In the genomic region with DNA sequence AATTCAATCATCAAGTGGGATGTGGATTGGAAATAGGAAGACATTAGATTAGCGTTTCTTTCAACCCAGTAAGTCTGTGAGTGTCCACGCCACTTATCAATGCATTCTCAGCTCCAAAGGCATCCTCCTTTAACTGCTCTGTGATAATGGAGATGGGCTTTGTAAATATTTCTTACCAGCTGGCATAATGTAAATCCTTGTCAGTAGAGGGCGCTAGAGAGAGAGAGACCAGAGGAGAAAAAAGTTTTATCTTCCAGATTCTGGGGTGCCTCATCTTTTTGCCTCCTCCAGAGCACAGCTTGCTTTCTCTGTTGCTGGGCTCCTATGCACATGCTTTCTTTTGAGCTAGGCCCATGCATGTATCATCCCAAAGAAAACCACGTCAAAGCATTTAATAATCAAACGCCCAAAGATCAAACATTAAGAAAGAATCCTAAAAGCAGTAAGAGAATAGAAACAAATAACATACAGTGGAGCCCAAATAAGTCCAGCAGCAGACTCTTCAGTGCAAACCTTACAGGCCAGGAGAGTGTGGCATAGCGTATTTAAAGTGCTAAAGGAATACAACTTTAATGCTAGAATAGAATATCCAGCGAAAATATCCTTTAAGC, we compare ENCODE assay signal across 8 cellular contexts. TPM values are rescaled to one million over a fixed set of nuclear protein-coding genes. Genes with fewer than 3 reads are reported as not detected.
A peak's percentile ranks its signal among the peaks of the same experiment; 100 is the strongest.
DNase-seq lines count a peak whose midpoint lies in the region; ATAC-seq, FAIRE-seq and TF ChIP-seq lines count a peak whose summit lies in the region.

No MANE protein-coding gene starts in this region.

- H3K27ac ChIP-seq in OCI-LY7 (ENCODE audit: low read depth, low read length, poor library complexity, severe bottlenecking), result no peak overlapping the region
- no peak overlapping the region for H3K27ac ChIP-seq in H1 (ENCODE audit: low read depth, low read length)

- no peaks in the 10 kb centered on the region for H3K36me3 ChIP-seq in HAP-1 (replicated peaks)
- H3K36me3 ChIP-seq in OCI-LY7 (ENCODE audit: insufficient read depth, low read length), result no peaks in the 10 kb centered on the region
- no peaks in the 10 kb centered on the region for H3K36me3 ChIP-seq in H1 (ENCODE audit: control insufficient read depth in 2 of 4, insufficient read depth in 4 of 4, low read length in 3 of 4)

- in situ Hi-C loops in HAP-1 (cut with MboI; ENCODE audit: low sequenced_read_pairs), result loop anchor here (25.0 kb wide), 1 partner anchor 721 kb away; no protein-coding TSS in a partner anchor

- no peak overlapping the region for H2BK120ac ChIP-seq in H1 (replicated peaks; ENCODE audit: low read depth, low read length)

- no peak overlapping the region for H3K9ac ChIP-seq in H1 (replicated peaks in 1 of 4; ENCODE audit: extremely low read depth in 1 of 4, low read depth in 3 of 4, low read length in 3 of 4)

- no peaks in the 10 kb centered on the region for H3K79me1 ChIP-seq in H1 (ENCODE audit: low read depth, low read length)

- no peak for TF ChIP-seq EP300 in H1 (IDR thresholded peaks at IDR 0.05; ENCODE audit: borderline replicate concordance in 1 of 2, low read depth in 2 of 2, low read length in 2 of 2)

- no peaks in the 10 kb centered on the region for H3K79me2 ChIP-seq in OCI-LY7 (ENCODE audit: insufficient read depth, low read depth, low read length)
- H3K79me2 ChIP-seq in H1 (ENCODE audit: control insufficient read depth in 1 of 2, insufficient read depth in 2 of 2, low read length in 2 of 2), result no peaks in the 10 kb centered on the region

- H3K23me2 ChIP-seq in H1 (ENCODE audit: low read depth, low read length), result no peaks in the 10 kb centered on the region

- TF ChIP-seq POLR2A in H1 (IDR thresholded peaks at IDR 0.05; ENCODE audit: control extremely low read depth in 1 of 2, low read depth in 2 of 2, low read length in 2 of 2), result no peak

- no peaks in the 10 kb centered on the region; the same call in 1 of the 2 replicates for H3K27me3 ChIP-seq in HAP-1 (ENCODE audit: low read depth)
- H3K27me3 ChIP-seq in H1 (replicated peaks in 1 of 4; ENCODE audit: control insufficient read depth in 3 of 4, extremely low read depth in 1 of 4, insufficient read depth in 3 of 4, low read length in 3 of 4), result no peaks in the 10 kb centered on the region

- H3K4me2 ChIP-seq in OCI-LY7 (ENCODE audit: low read length) (no peak overlapping the region), H1 (ENCODE audit: insufficient read depth in 1 of 2, low read depth in 2 of 2, low read length in 2 of 2) (no peak overlapping the region)

- H4K8ac ChIP-seq in H1 (ENCODE audit: extremely low read depth, insufficient read depth, low read length), result no peak overlapping the region

- no peaks in the 10 kb centered on the region for H3K9me2 ChIP-seq in OCI-LY7 (ENCODE audit: insufficient read depth, low read length)

- FAIRE-seq in H1 (lab: Jason Lieb, UNC), result peak; percentile 95

- POLR2A ChIA-PET in OCI-LY7 (lab: Charles Lee), result interaction anchor here (0.5 to 1.7 kb wide), 6 partner anchors 8 to 110 kb away, joined by 3 to 7 read pairs (median 4); no protein-coding TSS in a partner anchor
- POLR2A ChIA-PET in H1 (lab: Charles Lee; ENCODE audit: partially characterized antibody), result interaction anchor here (0.8 kb wide), 1 partner anchor 13 kb away, joined by 3 read pairs; no protein-coding TSS in a partner anchor

- ATAC-seq in GM21576 (IDR thresholded peaks at IDR 0.05; ENCODE audit: unreplicated experiment) (no peak), GM21737 (IDR thresholded peaks at IDR 0.05; ENCODE audit: unreplicated experiment) (no peak)

- H3K4ac ChIP-seq in H1 (replicated peaks; ENCODE audit: insufficient read length, low read depth, low read length), result no peak overlapping the region

- BruUV-seq in OCI-LY7 (replicated peaks; lab: Mats Ljungman, UMichigan), result no TSS peak

- no peaks in the 10 kb centered on the region for H4K20me1 ChIP-seq in OCI-LY7 (ENCODE audit: insufficient read depth, low read length)
- H4K20me1 ChIP-seq in H1 (replicated peaks in 1 of 2; ENCODE audit: control insufficient read depth in 1 of 2, insufficient read depth in 2 of 2, low read length in 2 of 2), result no peaks in the 10 kb centered on the region

- no peaks in the 10 kb centered on the region for H3K4me1 ChIP-seq in HAP-1
- H3K4me1 ChIP-seq in OCI-LY7 (ENCODE audit: insufficient read depth, low read length, poor library complexity, severe bottlenecking), result peaks cover 10% of the 10 kb centered on the region
- H3K4me1 ChIP-seq in H1 (replicated peaks in 1 of 4; ENCODE audit: control insufficient read depth in 3 of 4, insufficient read depth in 4 of 4, low read length in 3 of 4), result peaks cover 0 to under 1% (median 0%) of the 10 kb centered on the region in 4 experiments; a peak in 2 of 7 replicates

- H3K23ac ChIP-seq in H1 (ENCODE audit: insufficient read length), result no peak overlapping the region

- no peak overlapping the region for H2BK15ac ChIP-seq in H1 (ENCODE audit: low read length)

- H3K4me3 ChIP-seq in HAP-1 (no peak overlapping the region), OCI-LY7 (ENCODE audit: low read depth, low read length, poor library complexity, severe bottlenecking) (no peak overlapping the region), H1 (ENCODE audit: extremely low read depth in 1 of 4, insufficient read depth in 2 of 4, low read depth in 3 of 4, low read length in 4 of 4) (no peak overlapping the region), retinal pigment epithelial cell (ENCODE audit: low read length) (no peak overlapping the region)

- CTCF ChIA-PET in OCI-LY7 (lab: Charles Lee; ENCODE audit: unreplicated experiment) (no interaction called here), H1 (lab: Charles Lee; ENCODE audit: partially characterized antibody) (interaction anchor here (0.6 to 1.9 kb wide), 16 partner anchors 9 to 322 kb away, joined by 3 to 7 read pairs (median 4); a partner anchor contains a TSS)

- intact Hi-C loops in OCI-LY7 (cut with micrococcal nuclease; ENCODE audit: unreplicated experiment), result loop anchor here (1.0 kb wide), 1 partner anchor 33 kb away; no protein-coding TSS in a partner anchor

- H3K56ac ChIP-seq in H1 (replicated peaks; ENCODE audit: insufficient read length, low read depth, low read length), result no peak overlapping the region

- H4K91ac ChIP-seq in H1 (replicated peaks; ENCODE audit: insufficient read length, low read length), result no peak overlapping the region

- no peak overlapping the region for H2BK20ac ChIP-seq in H1 (ENCODE audit: low read length)

- peak; percentile 30 to 43; a peak in 3 of 4 replicates for TF ChIP-seq RAD21 in H1 (IDR thresholded peaks at IDR 0.05 in 1 of 2, conservative IDR thresholded peaks at IDR 0.05 in 1 of 2; ENCODE audit: low read depth in 2 of 2, low read length in 2 of 2)

- no peak overlapping the region for H2AK5ac ChIP-seq in H1 (ENCODE audit: low read depth, low read length)

- H4K5ac ChIP-seq in H1 (ENCODE audit: insufficient read length, low read depth, low read length), result no peak overlapping the region

- no peak overlapping the region for H2AFZ ChIP-seq in OCI-LY7 (ENCODE audit: low read length)
- no peak overlapping the region for H2AFZ ChIP-seq in H1 (ENCODE audit: low read length)

- TF ChIP-seq CTCF in OCI-LY7 (conservative IDR thresholded peaks at IDR 0.05; ENCODE audit: low read length) (peak; percentile 77), H1 (IDR thresholded peaks at IDR 0.05; ENCODE audit: control extremely low read depth in 1 of 3, insufficient read depth in 1 of 3, low read depth in 1 of 3, low read length in 3 of 3) (peak in 2 of 3 experiments; percentile 41 to 45; a peak in 2 of 4 replicates), retinal pigment epithelial cell (conservative IDR thresholded peaks at IDR 0.05; ENCODE audit: low read depth, low read length) (peak; percentile 63)

- WGBS in H1 (ENCODE audit: extremely low coverage in 1 of 2, insufficient coverage in 1 of 2, insufficient read length in 1 of 2, insufficient replicate concordance in 2 of 2, low coverage in 1 of 2, low lambda C conversion rate in 2 of 2, missing lambda C conversion rate in 1 of 2), 2 experiments, result 34% methylated on average over 7 of the region's 7 CpGs; no CpG with 5 or more reads in 1 of the 2 experiments

- no peak overlapping the region for H2BK5ac ChIP-seq in H1 (ENCODE audit: low read depth, low read length)

- H2BK12ac ChIP-seq in H1 (ENCODE audit: low read depth, low read length), result no peak overlapping the region

- H3K14ac ChIP-seq in H1 (ENCODE audit: insufficient read length), result no peak overlapping the region

- H3K18ac ChIP-seq in H1 (ENCODE audit: extremely low read depth, low read length), result no peak overlapping the region

- H3K9me3 ChIP-seq in HAP-1 (no peaks in the 10 kb centered on the region), OCI-LY7 (ENCODE audit: low read length) (no peaks in the 10 kb centered on the region), H1 (ENCODE audit: insufficient read depth in 2 of 2, low read depth in 1 of 2, low read length in 1 of 2) (no peaks in the 10 kb centered on the region)

- DNase-seq in DMS53 treated with DMSO at 0.1 percent for 48 hours (lab: John Stamatoyannopoulos, UW; ENCODE audit: unreplicated experiment) (peak; percentile 20), HAP-1 (ENCODE audit: low spot score in 2 of 2) (peak; percentile 36 to 54), OCI-LY7 (ENCODE audit: low spot score) (peak; percentile 62), H1 (ENCODE audit: low read depth in 1 of 2, low spot score in 2 of 2) (no peak), retinal pigment epithelial cell (ENCODE audit: low read depth) (no peak), GM19238 (ENCODE audit: insufficient read length, low spot score) (no peak)

TF ChIP-seq in H1, 55 proteins besides CTCF, POLR2A, EP300 and RAD21 (continues in another document):
- TF ChIP-seq, protein P1, sequence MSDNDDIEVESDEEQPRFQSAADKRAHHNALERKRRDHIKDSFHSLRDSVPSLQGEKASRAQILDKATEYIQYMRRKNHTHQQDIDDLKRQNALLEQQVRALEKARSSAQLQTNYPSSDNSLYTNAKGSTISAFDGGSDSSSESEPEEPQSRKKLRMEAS (IDR thresholded peaks at IDR 0.05), result no peak
- no peak for TF ChIP-seq PHF8 (conservative IDR thresholded peaks at IDR 0.05; ENCODE audit: low read depth, low read length)

RNA-seq across cellular contexts. Expression of a gene that starts 9.6 kb away (rescaled TPM):
- total RNA-seq in OCI-LY7 (2014; rRNA removed; shearing (Covaris generic)), result 49.7 TPM in 2 replicates
- total RNA-seq in OCI-LY7 (2022), result 57.6 and 63.4 TPM in 2 replicates
- total RNA-seq in H1 (2021; fragmentation: NEBNext Ultra II Directional; extraction: Animal tissue kit (Norgen Biotek cat#: 25700)), result 21.8 and 23.8 TPM in 2 replicates
- polyA plus RNA-seq in H1 (2011; rRNA removed), result 15.1 and 16.9 TPM in 2 replicates
- 14.9 TPM for polyA plus RNA-seq in H1 (2011; cell fraction: cytosol; rRNA removed)
- polyA plus RNA-seq in H1 (2011; cell fraction: nucleus; rRNA removed), result 13.9 TPM
- polyA plus RNA-seq in H1 (2012, experiment 1 of 2), result 11.2 to 15.9 TPM (median 13.1 TPM) in 4 replicates
- polyA plus RNA-seq in H1 (2012, experiment 2 of 2), result 5.2 TPM
- polyA plus RNA-seq in H1 (2013, experiment 1 of 2), result 12.4 TPM
- polyA plus RNA-seq in H1 (2013, experiment 2 of 2), result 11.9 TPM
- 18.3 and 22.1 TPM in 2 replicates for polyA minus RNA-seq in H1 (2011; rRNA and poly(A)+ RNA removed)
- polyA minus RNA-seq in H1 (2011; cell fraction: cytosol; rRNA and poly(A)+ RNA removed), result 14.3 TPM
- polyA minus RNA-seq in H1 (2011; cell fraction: nucleus; rRNA and poly(A)+ RNA removed), result 15.8 TPM

Comparison
In these comparisons a context has a peak if more than half of its experiments do, and no peak if none do; other contexts are left out.
1. DNase-seq: peak in DMS53 treated with DMSO at 0.1 percent for 48 hours (single experiment), HAP-1 (2 of 2) and OCI-LY7 (single experiment); none in H1 (0 of 2), retinal pigment epithelial cell (single experiment) and GM19238 (single experiment).
2. Peak in every context shown above with its lines, with median percentiles within 50 percentile points of each other: CTCF ChIP-seq.